10 cellular contexts compared by ENCODE assay signal in genomic region chr2:201114846-201115245, GRCh38. TPM values are rescaled to one million over a fixed set of nuclear protein-coding genes. Genes with fewer than 3 reads are reported as not detected.
DNase-seq lines count a peak whose midpoint lies in the region; ATAC-seq and TF ChIP-seq lines count a peak whose summit lies in the region.
"Had no signal": no experiment of that assay in that cellular context is flagged by ENCODE, and none has a peak within 500 bp of the region (broad histone marks: within the 10 kb centered on the region; RNA-seq: fewer than 3 reads in every experiment).

No MANE protein-coding gene starts in this region.

- no peaks in the 10 kb centered on the region for H4K20me1 ChIP-seq in MM.1S (ENCODE audit: insufficient read depth, low read length)

- H2AFZ ChIP-seq in MM.1S (ENCODE audit: low read length): no peak overlapping the region

- H3K27me3 ChIP-seq in CD8-positive, alpha-beta memory T cell (ENCODE audit: insufficient read depth, low read length, poor library complexity, severe bottlenecking): no peaks in the 10 kb centered on the region
- H3K27me3 ChIP-seq in MM.1S (replicated peaks; ENCODE audit: insufficient read depth, low read length): no peaks in the 10 kb centered on the region
- H3K27me3 ChIP-seq: Peyer's patch had no signal

- no peaks in the 10 kb centered on the region for H3K36me3 ChIP-seq in CD8-positive, alpha-beta memory T cell (ENCODE audit: insufficient read depth, low read length)
- no peaks in the 10 kb centered on the region for H3K36me3 ChIP-seq in MM.1S (replicated peaks; ENCODE audit: insufficient read depth, low read length)
- H3K36me3 ChIP-seq: Peyer's patch had no signal

- peak overlapping the region; percentile 96 to 100 (median 99) for H3K27ac Mint-ChIP-seq in CD8-positive, alpha-beta memory T cell
- H3K27ac Mint-ChIP-seq in chondrocyte (ENCODE audit: unreplicated experiment) (peak overlapping the region; percentile 45), nephron progenitor cell (peak overlapping the region; percentile 87)

- no peak for TF ChIP-seq CTCF in MM.1S (IDR thresholded peaks at IDR 0.05; ENCODE audit: low read length)
- TF ChIP-seq CTCF in chondrocyte (IDR thresholded peaks at IDR 0.05): no peak
- no peak for TF ChIP-seq CTCF in nephron progenitor cell (IDR thresholded peaks at IDR 0.05)

- H3K9me3 Mint-ChIP-seq in CD8-positive, alpha-beta memory T cell: no peaks in the 10 kb centered on the region
- H3K9me3 Mint-ChIP-seq in chondrocyte (ENCODE audit: low read depth) (no peaks in the 10 kb centered on the region), nephron progenitor cell (peaks cover 18% of the 10 kb centered on the region)

- peaks cover 29% of the 10 kb centered on the region for H3K79me2 ChIP-seq in MM.1S (ENCODE audit: low read length)

- H3K4me3 ChIP-seq in CD8-positive, alpha-beta memory T cell (ENCODE audit: low read length): no peak overlapping the region
- H3K4me3 ChIP-seq in MM.1S (ENCODE audit: low read length): no peak overlapping the region

- CTCF ChIA-PET in CD8-positive, alpha-beta memory T cell (lab: Charles Lee): interaction anchor here (1.4 to 5.9 kb wide), 5 partner anchors 16 to 225 kb away, joined by 5 to 71 read pairs (median 41); no protein-coding TSS in a partner anchor

- H3K9me3 ChIP-seq in CD8-positive, alpha-beta memory T cell (ENCODE audit: low read length): no peaks in the 10 kb centered on the region
- no peaks in the 10 kb centered on the region for H3K9me3 ChIP-seq in MM.1S (replicated peaks; ENCODE audit: insufficient read depth, low read length)
- H3K9me3 ChIP-seq: Peyer's patch had no signal

- no peak for DNase-seq in CD8-positive, alpha-beta memory T cell
- DNase-seq in MM.1S: no peak
- DNase-seq in chondrocyte (ENCODE audit: low spot score): no peak
- no peak for DNase-seq in nephron progenitor cell
- no peak for DNase-seq in COR-L47 (lab: John Stamatoyannopoulos, UW)
- no peak for DNase-seq in NCI-H1694 (lab: John Stamatoyannopoulos, UW)
- DNase-seq: head of caudate nucleus had no signal

- peaks cover 23 to 42% (median 39%) of the 10 kb centered on the region in 3 donors for H3K4me1 Mint-ChIP-seq in CD8-positive, alpha-beta memory T cell
- H3K4me1 Mint-ChIP-seq in chondrocyte (ENCODE audit: low read depth) (peaks cover 26% of the 10 kb centered on the region), nephron progenitor cell (peaks cover 28% of the 10 kb centered on the region)

- H3K27ac ChIP-seq in CD8-positive, alpha-beta memory T cell (ENCODE audit: low read depth, low read length): no peak overlapping the region
- peak overlapping the region; percentile 96; the same call in 1 of the 2 replicates for H3K27ac ChIP-seq in MM.1S (ENCODE audit: low read length)

- no peaks in the 10 kb centered on the region for H3K9me2 ChIP-seq in MM.1S (replicated peaks; ENCODE audit: insufficient read depth, low read length)

- no peak overlapping the region for H3K9ac ChIP-seq in MM.1S (ENCODE audit: low read length)

- H3K4me1 ChIP-seq in CD8-positive, alpha-beta memory T cell (ENCODE audit: insufficient read depth, low read length): peaks cover 15% of the 10 kb centered on the region
- peaks cover 15% of the 10 kb centered on the region for H3K4me1 ChIP-seq in MM.1S (ENCODE audit: low read length)

- H3K4me3 Mint-ChIP-seq in CD8-positive, alpha-beta memory T cell: peak overlapping the region; percentile 92 to 100 (median 95)
- H3K4me3 Mint-ChIP-seq in chondrocyte (ENCODE audit: unreplicated experiment): no peak overlapping the region
- peak overlapping the region; percentile 41 for H3K4me3 Mint-ChIP-seq in nephron progenitor cell

- peaks cover 0 to 32% (median 3%) of the 10 kb centered on the region in 3 donors for H3K36me3 Mint-ChIP-seq in CD8-positive, alpha-beta memory T cell
- H3K36me3 Mint-ChIP-seq in chondrocyte (ENCODE audit: low read depth) (no peaks in the 10 kb centered on the region), nephron progenitor cell (ENCODE audit: low read depth) (peaks cover 6% of the 10 kb centered on the region)

- peaks cover 0 to 1% of the 10 kb centered on the region in 2 donors for H3K27me3 Mint-ChIP-seq in CD8-positive, alpha-beta memory T cell
- H3K27me3 Mint-ChIP-seq in chondrocyte (ENCODE audit: low read depth) (no peaks in the 10 kb centered on the region), nephron progenitor cell (ENCODE audit: low read depth, poor library complexity) (peaks cover 18% of the 10 kb centered on the region)

- H3F3A ChIP-seq in MM.1S (ENCODE audit: insufficient read depth, low read length): peaks cover 51% of the 10 kb centered on the region

- POLR2A ChIA-PET in CD8-positive, alpha-beta memory T cell (lab: Charles Lee): interaction anchor here (0.6 to 4.6 kb wide), 5 partner anchors 14 to 251 kb away, joined by 3 to 77 read pairs (median 5); partner anchors contain the start of gene CLK1

- ATAC-seq in HG03520 (IDR thresholded peaks at IDR 0.05; ENCODE audit: unreplicated experiment): no peak
- ATAC-seq in GM18870 (IDR thresholded peaks at IDR 0.05; ENCODE audit: unreplicated experiment): no peak

- peak overlapping the region; percentile 73; the same call in 1 of the 2 replicates for H3K4me2 ChIP-seq in MM.1S (ENCODE audit: low read depth, low read length)

RNA-seq across cellular contexts. Expression of gene CFLAR, which starts 1.1 kb away (rescaled TPM):
- total RNA-seq in CD8-positive, alpha-beta memory T cell: 100 to 1,000 TPM; 291 to 303 TPM
- 172 TPM for polyA plus RNA-seq in CD8-positive, alpha-beta memory T cell
- total RNA-seq in chondrocyte: 29.0 to 38.3 TPM (median 35.8 TPM) in 3 replicates

RNA-seq across cellular contexts. Expression of gene NDUFB3, which starts 43.0 kb away (rescaled TPM):
- 100 to 1,000 TPM; 129 to 145 TPM for total RNA-seq in CD8-positive, alpha-beta memory T cell
- 269 TPM for polyA plus RNA-seq in CD8-positive, alpha-beta memory T cell
- total RNA-seq in chondrocyte: 59.2 to 94.1 TPM (median 66.2 TPM) in 3 replicates

RNA-seq across cellular contexts. Expression of gene HYCC2, which starts 43.4 kb away (rescaled TPM):
- 10 to 100 TPM; 25.5 to 27.7 TPM for total RNA-seq in CD8-positive, alpha-beta memory T cell
- 32.9 TPM for polyA plus RNA-seq in CD8-positive, alpha-beta memory T cell
- 12.0 to 18.0 TPM (median 13.4 TPM) in 3 replicates for total RNA-seq in chondrocyte

Comparison
In these comparisons a context has a peak if more than half of its experiments do, and no peak if none do; other contexts are left out.
1. H3K27ac Mint-ChIP-seq: peak in every context shown above with its lines; median percentile 99 in CD8-positive, alpha-beta memory T cell; 87 in nephron progenitor cell; 45 in chondrocyte.